Comparison of ENCODE assay signal across 10 cellular contexts in genomic region chr3:58521002-58521670, GRCh38. TPM values are rescaled to one million over a fixed set of nuclear protein-coding genes. Genes with fewer than 3 reads are reported as not detected.
DNase-seq lines count a peak whose midpoint lies in the region; ATAC-seq lines count a peak whose summit lies in the region.
"Had no signal": no experiment of that assay in that cellular context is flagged by ENCODE, and none has a peak within 500 bp of the region (broad histone marks: within the 10 kb centered on the region; RNA-seq: fewer than 3 reads in every experiment).

No MANE protein-coding gene starts in this region.

- no peak overlapping the region for H3K4me2 ChIP-seq in neuronal stem cell (ENCODE audit: insufficient read depth, low read length, poor library complexity, severe bottlenecking)

- H2BK5ac ChIP-seq in neuronal stem cell (ENCODE audit: low read length), result no peak overlapping the region

- H4K91ac ChIP-seq in neuronal stem cell (ENCODE audit: low read depth, low read length, poor library complexity), result no peak overlapping the region

- no peaks in the 10 kb centered on the region for H3K79me1 ChIP-seq in neuronal stem cell (ENCODE audit: low read depth, low read length)

- H3K23ac ChIP-seq in neuronal stem cell (ENCODE audit: low read depth, low read length, poor library complexity), result no peak overlapping the region

- no peaks in the 10 kb centered on the region for H3K27me3 ChIP-seq in neuronal stem cell (ENCODE audit: control insufficient read depth in 3 of 3, insufficient read depth in 3 of 3, low read depth in 1 of 3, low read length in 3 of 3)
- H3K27me3 ChIP-seq: heart right ventricle had no signal

- no peak overlapping the region for H2BK120ac ChIP-seq in neuronal stem cell (ENCODE audit: low read depth, low read length)

- H3K4me1 ChIP-seq in neuronal stem cell (ENCODE audit: control insufficient read depth in 2 of 2, insufficient read depth in 1 of 2, low read depth in 1 of 2, low read length in 2 of 2), result peaks cover 17 to 27% of the 10 kb centered on the region in 2 donors

- no peak overlapping the region for H3K4me3 ChIP-seq in neuronal stem cell (ENCODE audit: low read length in 2 of 2)
- H3K4me3 ChIP-seq: heart right ventricle had no signal

- no peak overlapping the region for H3K14ac ChIP-seq in neuronal stem cell (ENCODE audit: low read length)

- no peak overlapping the region for H2BK12ac ChIP-seq in neuronal stem cell (ENCODE audit: low read length)

- no peak overlapping the region for H2AFZ ChIP-seq in neuronal stem cell (ENCODE audit: low read length)

- no peak overlapping the region for H3K4ac ChIP-seq in neuronal stem cell (ENCODE audit: low read length)

- DNase-seq in NCI-H1417 (lab: John Stamatoyannopoulos, UW), result peak in 2 of 3 experiments; percentile 22 to 43
- DNase-seq in NCI-H1417 treated with DMSO at 0.1 percent for 48 hours (lab: John Stamatoyannopoulos, UW), result no peak
- DNase-seq in KBM-7, result peak; percentile 74
- DNase-seq in amniotic epithelial cell (ENCODE audit: low read depth), result peak; percentile 43
- DNase-seq in neuronal stem cell (ENCODE audit: low spot score), result no peak
- DNase-seq in kidney glomerular epithelial cell (lab: John Stamatoyannopoulos, UW), result no peak
- DNase-seq: heart right ventricle, NCI-H1694 treated with DMSO at 0.1 percent for 48 hours had no signal

- H3K18ac ChIP-seq in neuronal stem cell (ENCODE audit: low read length), result peak overlapping the region; percentile 38

- peak overlapping the region; percentile 51 for H2AK5ac ChIP-seq in neuronal stem cell (ENCODE audit: low read depth, low read length)

- H4K8ac ChIP-seq in neuronal stem cell (ENCODE audit: low read depth, low read length), result no peak overlapping the region

- ATAC-seq in HG02759 (IDR thresholded peaks at IDR 0.05; ENCODE audit: unreplicated experiment), result no peak
- ATAC-seq in HG02981 (IDR thresholded peaks at IDR 0.05; ENCODE audit: unreplicated experiment), result no peak

- no peaks in the 10 kb centered on the region for H3K36me3 ChIP-seq in neuronal stem cell (replicated peaks in 1 of 2; ENCODE audit: control insufficient read depth in 2 of 2, insufficient read depth in 2 of 2, low read length in 2 of 2)

- H3K9ac ChIP-seq in neuronal stem cell (ENCODE audit: low read depth, low read length, poor library complexity), result no peak overlapping the region

- no peak overlapping the region for H2BK15ac ChIP-seq in neuronal stem cell (ENCODE audit: low read length)

- in situ Hi-C loops in KBM-7 (cut with MboI; ENCODE audit: low pct_unique_long_range_greater_than_20kb, low sequenced_read_pairs), result no loop called here

- H3K27ac ChIP-seq in neuronal stem cell (replicated peaks; ENCODE audit: low read length), result no peak overlapping the region
- H3K27ac ChIP-seq: heart right ventricle had no signal

- no CpG with 5 or more reads among the region's 7 CpGs for WGBS in neuronal stem cell (ENCODE audit: extremely low coverage in 2 of 2, insufficient read length in 2 of 2, insufficient replicate concordance in 1 of 2), 2 donors

- H3K9me3 ChIP-seq in neuronal stem cell (replicated peaks in 1 of 2; ENCODE audit: control insufficient read depth in 2 of 2, insufficient read depth in 1 of 2, low read depth in 1 of 2, low read length in 2 of 2), result no peaks in the 10 kb centered on the region
- H3K9me3 ChIP-seq: heart right ventricle had no signal

RNA-seq across cellular contexts. Expression of gene ACOX2, which starts 15.9 kb away (rescaled TPM):
- 6.1 TPM for polyA plus RNA-seq in neuronal stem cell (2013, experiment 1 of 2)
- polyA plus RNA-seq in neuronal stem cell (2013, experiment 2 of 2), result 5.8 TPM

RNA-seq across cellular contexts. Expression of gene KCTD6, which starts 29.2 kb away (rescaled TPM):
- 31.2 TPM for polyA plus RNA-seq in neuronal stem cell (2013, experiment 1 of 2)
- 30.7 TPM for polyA plus RNA-seq in neuronal stem cell (2013, experiment 2 of 2)

RNA-seq across cellular contexts. Expression of gene FAM107A, which starts 56.1 kb away (rescaled TPM):
- 2.1 TPM for polyA plus RNA-seq in neuronal stem cell (2013, experiment 1 of 2)
- 2.0 TPM for polyA plus RNA-seq in neuronal stem cell (2013, experiment 2 of 2)

Comparison
In these comparisons a context has a peak if more than half of its experiments do, and no peak if none do; other contexts are left out.
1. DNase-seq: peak in NCI-H1417 (2 of 3), KBM-7 (single experiment) and amniotic epithelial cell (single experiment); none in NCI-H1417 treated with DMSO at 0.1 percent for 48 hours (single experiment), neuronal stem cell (single experiment) and kidney glomerular epithelial cell (single experiment).